11 cellular contexts compared by ENCODE assay signal in genomic region chr2:177295479-177295878, GRCh38. TPM values are rescaled to one million over a fixed set of nuclear protein-coding genes. Genes with fewer than 3 reads are reported as not detected.
A peak's percentile ranks its signal among the peaks of the same experiment; 100 is the strongest.
DNase-seq lines count a peak whose midpoint lies in the region; ATAC-seq and TF ChIP-seq lines count a peak whose summit lies in the region.
"Had no signal": no experiment of that assay in that cellular context is flagged by ENCODE, and none has a peak within 500 bp of the region (broad histone marks: within the 10 kb centered on the region; RNA-seq: fewer than 3 reads in every experiment).

No MANE protein-coding gene starts in this region.

- ATAC-seq in right cardiac atrium: peak; percentile 62 to 76
- no peak for ATAC-seq in HG02623 (IDR thresholded peaks at IDR 0.05; ENCODE audit: unreplicated experiment)
- ATAC-seq in GM21825 (IDR thresholded peaks at IDR 0.05; ENCODE audit: unreplicated experiment): no peak

- H3K27ac ChIP-seq in right cardiac atrium (ENCODE audit: low read length): peak overlapping the region; percentile 45
- peak overlapping the region; percentile 19 for H3K27ac ChIP-seq in substantia nigra (ENCODE audit: low read depth, low read length, poor library complexity, severe bottlenecking)

- no peak overlapping the region for H3K27ac Mint-ChIP-seq in progenitor cell of endocrine pancreas
- no peak overlapping the region for H3K27ac Mint-ChIP-seq in CD14-positive monocyte

- no peaks in the 10 kb centered on the region for H3K9me3 ChIP-seq in right cardiac atrium (ENCODE audit: control insufficient read depth, low read length)
- H3K9me3 ChIP-seq: Peyer's patch had no signal

- no peaks in the 10 kb centered on the region for H3K27me3 Mint-ChIP-seq in progenitor cell of endocrine pancreas
- no peaks in the 10 kb centered on the region for H3K27me3 Mint-ChIP-seq in CD14-positive monocyte (ENCODE audit: low read depth in 3 of 3)

- peak; percentile 41 for DNase-seq in H4 (ENCODE audit: low spot score)
- peak; percentile 30 for DNase-seq in astrocyte of the hippocampus (ENCODE audit: low read depth, low spot score)
- DNase-seq in right cardiac atrium: no peak
- DNase-seq in substantia nigra (lab: John Stamatoyannopoulos, UW): no peak
- no peak for DNase-seq in progenitor cell of endocrine pancreas (ENCODE audit: low spot score, unreplicated experiment)
- DNase-seq in CD14-positive monocyte (ENCODE audit: low spot score): no peak
- DNase-seq: DMS79, NCI-H1436, Peyer's patch had no signal

- intact Hi-C loops in right cardiac atrium (cut with DNase I): loop anchor here in 1 of 4 donors (10.0 kb wide), 1 partner anchor 131 kb away; no protein-coding TSS in a partner anchor
- intact Hi-C loops in CD14-positive monocyte (cut with micrococcal nuclease): loop anchor here in 1 of 2 donors (10.0 kb wide), 1 partner anchor 131 kb away; no protein-coding TSS in a partner anchor

- TF ChIP-seq CTCF in progenitor cell of endocrine pancreas (IDR thresholded peaks at IDR 0.05; ENCODE audit: unreplicated experiment) (no peak), CD14-positive monocyte (IDR thresholded peaks at IDR 0.05) (no peak)

- WGBS in right cardiac atrium: 26% methylated on average over 3 of the region's 3 CpGs

- peaks cover 2% of the 10 kb centered on the region for H3K4me1 ChIP-seq in right cardiac atrium (ENCODE audit: control insufficient read depth, insufficient read depth, low read length)

- H3K4me3 Mint-ChIP-seq in progenitor cell of endocrine pancreas (ENCODE audit: low read depth) (no peak overlapping the region), CD14-positive monocyte (no peak overlapping the region)

- H3K27me3 ChIP-seq in right cardiac atrium (ENCODE audit: control insufficient read depth, insufficient read depth): no peaks in the 10 kb centered on the region
- H3K27me3 ChIP-seq: Peyer's patch had no signal

- no peaks in the 10 kb centered on the region for H3K4me1 Mint-ChIP-seq in progenitor cell of endocrine pancreas (ENCODE audit: low read depth)
- peaks cover 10% of the 10 kb centered on the region for H3K4me1 Mint-ChIP-seq in CD14-positive monocyte

- no peak overlapping the region for H3K4me3 ChIP-seq in right cardiac atrium (ENCODE audit: low read length)
- H3K4me3 ChIP-seq: Peyer's patch had no signal

- no peaks in the 10 kb centered on the region for H3K36me3 Mint-ChIP-seq in progenitor cell of endocrine pancreas (ENCODE audit: insufficient read depth)
- H3K36me3 Mint-ChIP-seq in CD14-positive monocyte: no peaks in the 10 kb centered on the region

- H3K9me3 Mint-ChIP-seq in progenitor cell of endocrine pancreas (ENCODE audit: low read depth) (no peaks in the 10 kb centered on the region), CD14-positive monocyte (no peaks in the 10 kb centered on the region)

RNA-seq across cellular contexts. Expression of gene NFE2L2, which starts 31.0 kb away (rescaled TPM):
- total RNA-seq in H4 (2014; rRNA removed; shearing (Covaris generic)): 116 and 128 TPM in 2 replicates
- 10 to 100 TPM; 70.0 to 95.7 (median 77.7) TPM for total RNA-seq in right cardiac atrium
- polyA plus RNA-seq in right cardiac atrium: 55.8 TPM
- 58.7 and 59.1 TPM in 2 replicates for total RNA-seq in progenitor cell of endocrine pancreas
- polyA plus RNA-seq in CD14-positive monocyte: 10 to 100 TPM; 38.7 to 51.6 TPM

Comparison
In these comparisons a context has a peak if more than half of its experiments do, and no peak if none do; other contexts are left out.
1. DNase-seq: peak in H4 (single experiment) and astrocyte of the hippocampus (single experiment); none in right cardiac atrium (0 of 3), substantia nigra (0 of 49), progenitor cell of endocrine pancreas (single experiment) and CD14-positive monocyte (single experiment).
2. ATAC-seq: peak in right cardiac atrium (2 of 2); none in HG02623 (single experiment) and GM21825 (single experiment).